9 cellular contexts compared by ENCODE assay signal in the genomic region with DNA sequence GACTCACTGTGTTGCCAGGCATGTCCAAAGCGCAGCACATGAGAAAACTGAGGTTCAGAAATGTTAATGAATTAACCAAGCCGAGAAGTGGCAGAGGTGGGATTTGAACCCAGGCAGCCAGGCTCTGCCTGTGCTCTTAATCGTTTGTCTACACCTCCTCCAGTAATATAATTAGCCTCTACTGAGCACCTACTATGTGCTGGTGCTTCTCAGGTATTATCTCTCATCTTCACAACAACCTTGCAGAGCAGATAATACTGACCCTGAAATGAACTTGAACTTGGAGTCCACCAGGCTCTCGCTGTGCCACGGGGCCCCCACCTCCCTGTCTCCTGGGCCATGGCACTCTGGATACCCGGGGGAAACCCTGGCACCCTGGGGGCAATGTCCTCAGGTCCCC. TPM values are rescaled to one million over a fixed set of nuclear protein-coding genes. Genes with fewer than 3 reads are reported as not detected.
"Had no signal": no experiment of that assay in that cellular context is flagged by ENCODE, and none has a peak within 500 bp of the region (broad histone marks: within the 10 kb centered on the region; RNA-seq: fewer than 3 reads in every experiment).

No MANE protein-coding gene starts in this region.

- H2AFZ ChIP-seq: GM23338 had no signal

- ATAC-seq: GM23338 had no signal

- H3K4me2 ChIP-seq: GM23338 had no signal

- H3K4me3 ChIP-seq: GM23338 had no signal

- DNase-seq: H9, HCEC 1CT, IMR-90, KBM-7 had no signal

- FAIRE-seq: H1, H54, HTR-8/SVneo had no signal

RNA-seq across cellular contexts. Expression of a gene that starts 56.1 kb away (rescaled TPM):
- total RNA-seq: GM23338, H1, H9, HT-29, IMR-90 had no signal
- polyA plus RNA-seq: GM23338, H1, IMR-90 had no signal
